Comparison of ENCODE assay signal across 20 cellular contexts in genomic region chr17:65595071-65595655, GRCh38. TPM values are rescaled to one million over a fixed set of nuclear protein-coding genes. Genes with fewer than 3 reads are reported as not detected.
DNase-seq lines count a peak whose midpoint lies in the region; ATAC-seq, FAIRE-seq and TF ChIP-seq lines count a peak whose summit lies in the region.
"Had no signal": no experiment of that assay in that cellular context is flagged by ENCODE, and none has a peak within 500 bp of the region (broad histone marks: within the 10 kb centered on the region; RNA-seq: fewer than 3 reads in every experiment).

No MANE protein-coding gene starts in this region.

- FAIRE-seq in urothelium cell line (lab: Jason Lieb, UNC) = no peak

- H3K27me3 ChIP-seq in left lung (no peaks in the 10 kb centered on the region), mesenchymal stem cell (ENCODE audit: control insufficient read depth in 1 of 2, insufficient read depth in 1 of 2, low read length in 2 of 2) (no peaks in the 10 kb centered on the region)
- H3K27me3 ChIP-seq: esophagus muscularis mucosa, heart left ventricle had no signal

- no peak overlapping the region for H3K23ac ChIP-seq in mesenchymal stem cell (ENCODE audit: low read length in 2 of 2)

- H3K18ac ChIP-seq in mesenchymal stem cell (ENCODE audit: low read depth in 1 of 2, low read length in 2 of 2) = no peak overlapping the region

- CTCF ChIA-PET in WTC11 (lab: Charles Lee) = interaction anchor here (1.0 kb wide), 1 partner anchor 116 kb away, joined by 3 read pairs; no protein-coding TSS in a partner anchor

- no peak overlapping the region for H4K91ac ChIP-seq in mesenchymal stem cell (ENCODE audit: low read length)

- H3K4me1 ChIP-seq in left lung (no peaks in the 10 kb centered on the region), mesenchymal stem cell (ENCODE audit: control insufficient read depth, insufficient read depth, low read depth, low read length) (peaks cover 5% of the 10 kb centered on the region)

- H3K4me3 ChIP-seq in left lung (no peak overlapping the region), mesenchymal stem cell (ENCODE audit: insufficient read depth in 1 of 2, low read depth in 1 of 2, low read length in 2 of 2) (no peak overlapping the region)
- H3K4me3 ChIP-seq: coronary artery, esophagus muscularis mucosa had no signal

- H2BK5ac ChIP-seq in mesenchymal stem cell (ENCODE audit: low read depth, low read length, poor library complexity, severe bottlenecking) = no peak overlapping the region

- H3K9me3 Mint-ChIP-seq in stimulated activated naive CD8-positive, alpha-beta T cell treated with anti-CD3 and anti-CD28 coated beads, Interleukin-15, amount 100 ng/mL, for 72 hours = no peaks in the 10 kb centered on the region
- H3K9me3 Mint-ChIP-seq in WTC11 = peaks cover 6% of the 10 kb centered on the region; the same call in 1 of the 2 replicates
- H3K9me3 Mint-ChIP-seq: activated CD4-positive, alpha-beta T cell treated with anti-CD3 and anti-CD28 coated beads, Interleukin-2, amount 10 ng/mL, durations not matched to agents 24 days and 14 days; activated T-cell treated with anti-CD3 and anti-CD28 coated beads, Interleukin-2, amount 50 U/mL, for 4 hours had no signal

- H4K8ac ChIP-seq in mesenchymal stem cell (ENCODE audit: low read length) = no peak overlapping the region

- H3K4me2 ChIP-seq in mesenchymal stem cell (ENCODE audit: low read length, poor library complexity, severe bottlenecking) = no peak overlapping the region

- TF ChIP-seq CTCF in WTC11 (IDR thresholded peaks at IDR 0.05) = no peak
- TF ChIP-seq CTCF in left lung (IDR thresholded peaks at IDR 0.05) = no peak

- H3K9ac ChIP-seq in mesenchymal stem cell (ENCODE audit: low read length) = no peak overlapping the region

- peak overlapping the region; percentile 59 to 78 for H3K27ac Mint-ChIP-seq in stimulated activated naive CD8-positive, alpha-beta T cell treated with anti-CD3 and anti-CD28 coated beads, Interleukin-15, amount 100 ng/mL, for 72 hours
- H3K27ac Mint-ChIP-seq in WTC11 = no peak overlapping the region
- H3K27ac Mint-ChIP-seq: activated CD4-positive, alpha-beta T cell treated with anti-CD3 and anti-CD28 coated beads, Interleukin-2, amount 10 ng/mL, durations not matched to agents 24 days and 14 days; IgD-negative memory B cell; T-helper 17 cell had no signal

- H3K79me1 ChIP-seq in mesenchymal stem cell (replicated peaks; ENCODE audit: low read length, poor library complexity, severe bottlenecking) = no peaks in the 10 kb centered on the region

- no peak overlapping the region for H2BK12ac ChIP-seq in mesenchymal stem cell (ENCODE audit: low read length in 2 of 2)

- H3K36me3 ChIP-seq in left lung (no peaks in the 10 kb centered on the region), mesenchymal stem cell (ENCODE audit: control insufficient read depth in 1 of 2, insufficient read depth in 2 of 2, low read depth in 1 of 2, low read length in 2 of 2) (no peaks in the 10 kb centered on the region)
- H3K36me3 ChIP-seq: esophagus muscularis mucosa, heart left ventricle had no signal

- intact Hi-C loops in left lung (cut with DNase I) = no loop called here

- in situ Hi-C loops in ACHN (cut with HindIII; ENCODE audit: low pct_ligation_motif_present, low pct_unique_long_range_greater_than_20kb, low sequenced_read_pairs) = no loop called here

- no peaks in the 10 kb centered on the region for H3K36me3 Mint-ChIP-seq in WTC11
- H3K36me3 Mint-ChIP-seq: IgD-negative memory B cell had no signal

- H3K4ac ChIP-seq in mesenchymal stem cell (ENCODE audit: low read depth in 1 of 2, low read length in 2 of 2) = no peak overlapping the region

- POLR2A ChIA-PET in WTC11 (lab: Charles Lee) = interaction anchor here (0.6 kb wide), 1 partner anchor 1386 kb away, joined by 3 read pairs; no protein-coding TSS in a partner anchor

- DNase-seq in stimulated activated naive CD8-positive, alpha-beta T cell treated with anti-CD3 and anti-CD28 coated beads, Interleukin-15, amount 100 ng/mL, for 72 hours = no peak
- DNase-seq in stimulated activated naive CD8-positive, alpha-beta T cell treated with anti-CD3 and anti-CD28 coated beads, Interleukin-15, Interleukin-2, amounts not matched to agents 100 U/mL and 50 U/mL, for 24 hours = no peak
- DNase-seq in WTC11 (ENCODE audit: low spot score) = no peak
- no peak for DNase-seq in left lung
- DNase-seq in DMS53 (lab: John Stamatoyannopoulos, UW) = no peak
- DNase-seq in mesenchymal stem cell = no peak
- no peak for DNase-seq in urothelium cell line (ENCODE audit: low spot score)
- DNase-seq in ACHN = no peak
- DNase-seq: activated CD4-positive, alpha-beta T cell treated with anti-CD3 and anti-CD28 coated beads, Interleukin-2, amount 10 ng/mL, durations not matched to agents 24 days and 14 days; activated T-cell treated with anti-CD3 and anti-CD28 coated beads, Interleukin-2, amount 50 U/mL, for 4 hours; aorta; GOT3; heart left ventricle; NCI-H2107; NCI-H82; RPMI8226; T-helper 17 cell had no signal

- H3K27ac ChIP-seq in left lung (peak overlapping the region in 1 of 2 donors; percentile 9), mesenchymal stem cell (ENCODE audit: low read length, poor library complexity, severe bottlenecking) (no peak overlapping the region)
- H3K27ac ChIP-seq: coronary artery, esophagus muscularis mucosa had no signal

- H3K4me1 Mint-ChIP-seq in stimulated activated naive CD8-positive, alpha-beta T cell treated with anti-CD3 and anti-CD28 coated beads, Interleukin-15, amount 100 ng/mL, for 72 hours = peaks cover 31% of the 10 kb centered on the region
- H3K4me1 Mint-ChIP-seq in WTC11 = peaks cover 44% of the 10 kb centered on the region

- no peak overlapping the region for H2BK15ac ChIP-seq in mesenchymal stem cell (ENCODE audit: low read depth, poor library complexity, severe bottlenecking)

- H3K9me3 ChIP-seq in left lung (no peaks in the 10 kb centered on the region), mesenchymal stem cell (ENCODE audit: control insufficient read depth, low read length) (no peaks in the 10 kb centered on the region)
- H3K9me3 ChIP-seq: esophagus muscularis mucosa, heart left ventricle had no signal

- WGBS in mesenchymal stem cell = 82% methylated on average over 3 of the region's 4 CpGs

- H2AFZ ChIP-seq in mesenchymal stem cell (ENCODE audit: low read depth, low read length) = no peak overlapping the region

- H3K4me3 Mint-ChIP-seq in stimulated activated naive CD8-positive, alpha-beta T cell treated with anti-CD3 and anti-CD28 coated beads, Interleukin-15, amount 100 ng/mL, for 72 hours = peak overlapping the region; percentile 33 to 80
- no peak overlapping the region for H3K4me3 Mint-ChIP-seq in WTC11
- H3K4me3 Mint-ChIP-seq: IgD-negative memory B cell, T-helper 17 cell had no signal

- ATAC-seq in stimulated activated naive CD8-positive, alpha-beta T cell treated with anti-CD3 and anti-CD28 coated beads, Interleukin-15, amount 100 ng/mL, for 72 hours = no peak
- ATAC-seq in stimulated activated naive CD8-positive, alpha-beta T cell treated with anti-CD3 and anti-CD28 coated beads, Interleukin-15, Interleukin-2, amounts not matched to agents 100 U/mL and 50 U/mL, for 24 hours = no peak
- ATAC-seq in WTC11 (no peak), left lung (peak; percentile 58)
- ATAC-seq: T-helper 17 cell had no signal

- H3K27me3 Mint-ChIP-seq in stimulated activated naive CD8-positive, alpha-beta T cell treated with anti-CD3 and anti-CD28 coated beads, Interleukin-15, amount 100 ng/mL, for 72 hours = peaks cover 8% of the 10 kb centered on the region
- peaks cover 2% of the 10 kb centered on the region; the same call in 1 of the 2 replicates for H3K27me3 Mint-ChIP-seq in WTC11 (ENCODE audit: low read depth)

- H3K14ac ChIP-seq in mesenchymal stem cell (ENCODE audit: low read length in 2 of 2) = no peak overlapping the region

- H2BK120ac ChIP-seq in mesenchymal stem cell (ENCODE audit: low read depth, low read length) = no peak overlapping the region

- no peak overlapping the region for H2AK5ac ChIP-seq in mesenchymal stem cell (ENCODE audit: low read length, severe bottlenecking)

TF ChIP-seq in WTC11, 78 proteins besides CTCF, POLR2A, EP300 and RAD21:
- TF ChIP-seq ZNF423 (CRISPR knock-in tag; IDR thresholded peaks at IDR 0.05) = no peak
- TF ChIP-seq, protein P1, sequence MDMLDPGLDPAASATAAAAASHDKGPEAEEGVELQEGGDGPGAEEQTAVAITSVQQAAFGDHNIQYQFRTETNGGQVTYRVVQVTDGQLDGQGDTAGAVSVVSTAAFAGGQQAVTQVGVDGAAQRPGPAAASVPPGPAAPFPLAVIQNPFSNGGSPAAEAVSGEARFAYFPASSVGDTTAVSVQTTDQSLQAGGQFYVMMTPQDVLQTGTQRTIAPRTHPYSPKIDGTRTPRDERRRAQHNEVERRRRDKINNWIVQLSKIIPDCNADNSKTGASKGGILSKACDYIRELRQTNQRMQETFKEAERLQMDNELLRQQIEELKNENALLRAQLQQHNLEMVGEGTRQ (CRISPR knock-in tag; IDR thresholded peaks at IDR 0.05) = peak; percentile 83
- TF ChIP-seq ETV6 (CRISPR knock-in tag; IDR thresholded peaks at IDR 0.05) = no peak
- TF ChIP-seq CREB1 (CRISPR knock-in tag; IDR thresholded peaks at IDR 0.05) = no peak
- peak; percentile 69 for TF ChIP-seq NFYB (CRISPR knock-in tag; conservative IDR thresholded peaks at IDR 0.05; ENCODE audit: low read depth)
- TF ChIP-seq, protein P2, sequence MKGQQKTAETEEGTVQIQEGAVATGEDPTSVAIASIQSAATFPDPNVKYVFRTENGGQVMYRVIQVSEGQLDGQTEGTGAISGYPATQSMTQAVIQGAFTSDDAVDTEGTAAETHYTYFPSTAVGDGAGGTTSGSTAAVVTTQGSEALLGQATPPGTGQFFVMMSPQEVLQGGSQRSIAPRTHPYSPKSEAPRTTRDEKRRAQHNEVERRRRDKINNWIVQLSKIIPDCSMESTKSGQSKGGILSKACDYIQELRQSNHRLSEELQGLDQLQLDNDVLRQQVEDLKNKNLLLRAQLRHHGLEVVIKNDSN (CRISPR knock-in tag; IDR thresholded peaks at IDR 0.05) = peak; percentile 73

RNA-seq across cellular contexts. Expression of gene AXIN2, which starts 33.7 kb away (rescaled TPM):
- 35.0 to 37.3 TPM (median 37.0 TPM) in 3 replicates for total RNA-seq in WTC11 (2021)
- 10 to 100 TPM; 25.0 to 41.6 TPM for total RNA-seq in left lung
- polyA plus RNA-seq in mesenchymal stem cell (2013, experiment 1 of 2) = 0.17 TPM
- polyA plus RNA-seq in mesenchymal stem cell (2013, experiment 2 of 2) = 0.22 TPM
